In the genomic region with DNA sequence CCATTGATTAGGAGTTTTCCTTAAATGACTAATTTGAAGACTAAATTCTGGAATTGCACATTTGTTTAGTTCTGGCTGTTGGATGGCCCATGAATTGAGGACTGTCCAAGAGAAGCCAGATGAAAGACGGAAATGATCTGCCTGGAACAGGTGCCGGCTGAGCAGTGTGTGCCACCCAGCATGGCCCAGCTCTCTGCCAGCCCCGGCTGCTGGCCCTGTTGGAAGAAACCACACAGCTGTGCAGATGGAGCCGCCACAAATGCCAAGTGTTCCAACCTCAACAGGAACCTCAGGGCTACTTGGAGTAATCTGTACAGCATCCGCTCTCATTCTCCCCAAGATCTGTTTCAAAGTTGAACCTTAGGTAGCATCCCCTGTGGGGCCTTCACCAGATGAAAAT, we compare ENCODE assay signal across 17 cellular contexts.
DNase-seq lines count a peak whose midpoint lies in the region; ATAC-seq and TF ChIP-seq lines count a peak whose summit lies in the region.
"Had no signal": no experiment of that assay in that cellular context is flagged by ENCODE, and none has a peak within 500 bp of the region (broad histone marks: within the 10 kb centered on the region; RNA-seq: fewer than 3 reads in every experiment).

No MANE protein-coding gene starts in this region.

- H3K27ac ChIP-seq in heart left ventricle: peak overlapping the region in 10 of 12 donors; percentile 29 to 95 (median 65)
- peak overlapping the region in 3 of 4 donors; percentile 34 to 95 (median 89) for H3K27ac ChIP-seq in gastroesophageal sphincter
- H3K27ac ChIP-seq: GM23248 had no signal

- no peaks in the 10 kb centered on the region for H3K9me3 Mint-ChIP-seq in neural crest cell
- H3K9me3 Mint-ChIP-seq: IgD-negative memory B cell; stimulated activated naive B cell treated with anti-CD40 and anti-IgM and Interleukin-4, amounts not matched to agents 10 μg/mL and 1 μg/mL and 100 μg/mL, for 72 hours had no signal

- peak overlapping the region; percentile 43 for H3K4me3 Mint-ChIP-seq in neural crest cell
- H3K4me3 Mint-ChIP-seq: IgD-negative memory B cell; immature natural killer cell; stimulated activated naive B cell treated with anti-CD40 and anti-IgM and Interleukin-4, amounts not matched to agents 10 μg/mL and 1 μg/mL and 100 μg/mL, for 72 hours had no signal

- peaks cover 0 to 76% (median 23%) of the 10 kb centered on the region in 12 donors for H3K4me1 ChIP-seq in heart left ventricle
- peaks cover 0 to 36% (median 7%) of the 10 kb centered on the region in 3 donors for H3K4me1 ChIP-seq in gastroesophageal sphincter

- DNase-seq in heart left ventricle: peak in 1 of 5 donors; percentile 35
- DNase-seq in cardiac septum (ENCODE audit: low spot score): no peak
- DNase-seq in neural crest cell (ENCODE audit: low read depth, low spot score): no peak
- DNase-seq in H4 (ENCODE audit: low spot score): no peak
- no peak for DNase-seq in AG20443 (ENCODE audit: low spot score)
- DNase-seq in NAMALWA (ENCODE audit: low spot score): no peak
- DNase-seq: ACHN; activated effector memory CD4-positive, alpha-beta T cell treated with anti-CD3 and anti-CD28 coated beads, Interleukin-2, amount 50 U/mL, for 16 hours; GM23248; immature natural killer cell; mesendoderm; T-helper 2 cell had no signal

- H3K27me3 ChIP-seq in heart left ventricle (no peaks in the 10 kb centered on the region), gastroesophageal sphincter (no peaks in the 10 kb centered on the region)

- ATAC-seq in heart left ventricle (no peak), gastroesophageal sphincter (no peak), GM21447 (IDR thresholded peaks at IDR 0.05; ENCODE audit: unreplicated experiment) (no peak)

- H3K36me3 ChIP-seq in heart left ventricle (no peaks in the 10 kb centered on the region), gastroesophageal sphincter (peaks cover 0 to under 1% of the 10 kb centered on the region in 2 donors)

- no peaks in the 10 kb centered on the region for H3K36me3 Mint-ChIP-seq in neural crest cell (ENCODE audit: low read depth)
- H3K36me3 Mint-ChIP-seq: stimulated activated naive B cell treated with anti-CD40 and anti-IgM and Interleukin-4, amounts not matched to agents 10 μg/mL and 1 μg/mL and 100 μg/mL, for 72 hours had no signal

- H3K4me1 Mint-ChIP-seq in neural crest cell: peaks cover 37% of the 10 kb centered on the region
- H3K4me1 Mint-ChIP-seq: immature natural killer cell had no signal

- no peak for TF ChIP-seq EP300 in gastroesophageal sphincter (IDR thresholded peaks at IDR 0.05)

- intact Hi-C loops in heart left ventricle (cut with DNase I): loop anchor here in 5 of 10 donors (5.0 to 10.0 kb wide), 3 partner anchors 132 to 190 kb away; no protein-coding TSS in a partner anchor
- intact Hi-C loops in cardiac septum (cut with DNase I): loop anchor here (5.0 kb wide), 1 partner anchor 190 kb away; no protein-coding TSS in a partner anchor

- H3K9me3 ChIP-seq in heart left ventricle: no peaks in the 10 kb centered on the region
- no peaks in the 10 kb centered on the region for H3K9me3 ChIP-seq in gastroesophageal sphincter

- TF ChIP-seq POLR2A in heart left ventricle (IDR thresholded peaks at IDR 0.05) (no peak), gastroesophageal sphincter (IDR thresholded peaks at IDR 0.05) (no peak)

- H3K27me3 Mint-ChIP-seq in neural crest cell (ENCODE audit: low read depth): peaks cover 12% of the 10 kb centered on the region

- H3K4me3 ChIP-seq in heart left ventricle (no peak overlapping the region), gastroesophageal sphincter (no peak overlapping the region)
- H3K4me3 ChIP-seq: GM23248, smooth muscle cell had no signal

- WGBS in heart left ventricle, 4 donors: 91 to 97% (median 91%) methylated on average over 5 of the region's 5 CpGs
- 70 to 100% methylated on average over 2 of the region's 5 CpGs for WGBS in gastroesophageal sphincter (ENCODE audit: low coverage in 1 of 2), 2 donors

- TF ChIP-seq CTCF in heart left ventricle (IDR thresholded peaks at IDR 0.05) (no peak), gastroesophageal sphincter (IDR thresholded peaks at IDR 0.05) (no peak), neural crest cell (conservative IDR thresholded peaks at IDR 0.05) (no peak)

- no peak overlapping the region for H3K27ac Mint-ChIP-seq in neural crest cell (ENCODE audit: unreplicated experiment)
- H3K27ac Mint-ChIP-seq: IgD-negative memory B cell, immature natural killer cell had no signal
